Comparison of ENCODE assay signal across 1 cellular context in the genomic region with DNA sequence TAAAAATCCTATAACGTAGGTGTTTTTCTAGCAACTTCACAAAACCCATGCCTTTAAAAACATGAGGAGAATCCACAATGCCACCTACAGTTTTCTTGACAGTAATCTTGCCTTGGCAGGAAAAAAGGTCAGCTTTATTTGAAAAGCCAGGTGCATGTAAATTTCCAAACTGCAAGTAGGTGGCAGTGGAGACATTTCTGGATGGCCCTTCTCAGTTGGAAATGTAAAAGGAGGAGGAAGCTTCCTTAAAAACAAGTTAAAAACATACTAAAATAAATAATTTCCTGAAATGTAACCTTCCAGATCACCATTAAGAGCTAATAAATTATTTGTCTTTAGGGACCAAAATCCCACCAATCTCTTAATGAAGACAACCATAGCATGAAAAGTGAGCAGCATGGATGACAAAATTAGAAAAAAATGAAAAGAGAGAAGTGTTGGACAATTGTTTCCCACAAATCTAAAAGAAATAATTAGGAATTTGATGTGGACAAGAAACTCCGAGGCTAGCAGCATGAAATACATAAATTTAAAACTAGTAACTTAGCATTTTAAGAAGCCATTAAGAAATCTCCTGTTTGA.
A peak's percentile ranks its signal among the peaks of the same experiment; 100 is the strongest.
TF ChIP-seq lines count a peak whose summit lies in the region.

No MANE protein-coding gene starts in this region.

TF ChIP-seq in K562, 482 proteins besides CTCF, POLR2A, EP300 and RAD21 (continued from another document):
- TF ChIP-seq ZNF639 (CRISPR knock-in tag; conservative IDR thresholded peaks at IDR 0.05 in 1 of 2, IDR thresholded peaks at IDR 0.05 in 1 of 2), result 0 out of 4 replicates have a peak, but pooled peaks of 1 of the 2 experiments have one; percentile 12
- 0 out of 2 replicates have a peak, but pooled peaks have one; percentile 41 for TF ChIP-seq CUX1 (CRISPR knock-in tag; IDR thresholded peaks at IDR 0.05)
- TF ChIP-seq THRB (CRISPR knock-in tag; conservative IDR thresholded peaks at IDR 0.05), result no peak
- TF ChIP-seq KLF16 (IDR thresholded peaks at IDR 0.05), result 0 out of 2 replicates have a peak, but pooled peaks have one; percentile 19
- TF ChIP-seq FOXM1 (IDR thresholded peaks at IDR 0.05; ENCODE audit: low read depth), result 0 out of 2 replicates have a peak, but pooled peaks have one; percentile 18
- no peak for TF ChIP-seq FOXM1 (CRISPR knock-in tag; IDR thresholded peaks at IDR 0.05; ENCODE audit: low read depth)
- peak; percentile 57; the same call in 1 of the 2 replicates for TF ChIP-seq SMC3 (conservative IDR thresholded peaks at IDR 0.05; ENCODE audit: insufficient read depth, low read depth, low read length)
- 0 out of 4 replicates have a peak, but pooled peaks of 1 of the 2 experiments have one; percentile 30 for TF ChIP-seq RCOR1 (IDR thresholded peaks at IDR 0.05; ENCODE audit: borderline replicate concordance in 1 of 2, low read depth in 2 of 2, low read length in 2 of 2)
- 0 out of 2 replicates have a peak, but pooled peaks have one; percentile 27 for TF ChIP-seq SIN3B (IDR thresholded peaks at IDR 0.05; ENCODE audit: low read depth)
- TF ChIP-seq, protein P1, sequence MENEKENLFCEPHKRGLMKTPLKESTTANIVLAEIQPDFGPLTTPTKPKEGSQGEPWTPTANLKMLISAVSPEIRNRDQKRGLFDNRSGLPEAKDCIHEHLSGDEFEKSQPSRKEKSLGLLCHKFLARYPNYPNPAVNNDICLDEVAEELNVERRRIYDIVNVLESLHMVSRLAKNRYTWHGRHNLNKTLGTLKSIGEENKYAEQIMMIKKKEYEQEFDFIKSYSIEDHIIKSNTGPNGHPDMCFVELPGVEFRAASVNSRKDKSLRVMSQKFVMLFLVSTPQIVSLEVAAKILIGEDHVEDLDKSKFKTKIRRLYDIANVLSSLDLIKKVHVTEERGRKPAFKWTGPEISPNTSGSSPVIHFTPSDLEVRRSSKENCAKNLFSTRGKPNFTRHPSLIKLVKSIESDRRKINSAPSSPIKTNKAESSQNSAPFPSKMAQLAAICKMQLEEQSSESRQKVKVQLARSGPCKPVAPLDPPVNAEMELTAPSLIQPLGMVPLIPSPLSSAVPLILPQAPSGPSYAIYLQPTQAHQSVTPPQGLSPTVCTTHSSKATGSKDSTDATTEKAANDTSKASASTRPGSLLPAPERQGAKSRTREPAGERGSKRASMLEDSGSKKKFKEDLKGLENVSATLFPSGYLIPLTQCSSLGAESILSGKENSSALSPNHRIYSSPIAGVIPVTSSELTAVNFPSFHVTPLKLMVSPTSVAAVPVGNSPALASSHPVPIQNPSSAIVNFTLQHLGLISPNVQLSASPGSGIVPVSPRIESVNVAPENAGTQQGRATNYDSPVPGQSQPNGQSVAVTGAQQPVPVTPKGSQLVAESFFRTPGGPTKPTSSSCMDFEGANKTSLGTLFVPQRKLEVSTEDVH (IDR thresholded peaks at IDR 0.05; ENCODE audit: low read depth, partially characterized antibody), result peak; percentile 11
